11 cellular contexts compared by ENCODE assay signal in the genomic region with DNA sequence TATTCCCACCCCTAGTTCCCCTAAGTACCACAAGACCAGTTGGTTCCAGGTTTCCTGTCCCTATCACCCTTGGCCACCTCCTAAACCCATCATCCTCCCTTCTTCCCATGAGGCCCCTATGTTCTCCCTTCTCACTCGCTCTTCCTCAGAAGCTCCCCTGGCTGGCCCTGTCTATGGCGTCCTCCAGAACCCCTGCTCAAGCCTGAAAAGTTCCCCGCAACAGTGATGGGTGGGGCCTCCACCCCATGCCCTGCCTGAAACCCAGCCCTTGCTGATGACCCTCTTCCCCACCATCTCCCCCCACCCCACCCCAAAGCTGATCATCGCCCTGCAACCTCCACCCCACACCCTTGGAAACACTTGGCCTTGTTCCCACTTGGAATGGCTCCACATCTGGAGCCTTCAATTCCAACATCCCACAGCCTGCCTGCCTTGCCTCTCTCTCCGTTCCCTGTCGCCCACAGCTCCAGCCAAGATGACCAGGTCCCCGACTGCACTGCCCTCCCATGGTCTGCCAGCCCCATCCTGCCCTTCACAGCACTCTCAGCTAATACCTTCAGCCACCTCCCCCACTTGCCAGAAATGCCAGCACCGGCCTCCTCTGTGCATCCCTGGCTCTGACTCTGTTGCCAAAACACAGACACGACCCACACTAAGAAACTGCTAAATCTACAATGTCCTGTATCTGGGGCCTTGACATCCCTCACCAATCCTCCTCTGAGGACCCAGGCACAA. TPM values are rescaled to one million over a fixed set of nuclear protein-coding genes. Genes with fewer than 3 reads are reported as not detected.
DNase-seq lines count a peak whose midpoint lies in the region; ATAC-seq and TF ChIP-seq lines count a peak whose summit lies in the region.
"Had no signal": no experiment of that assay in that cellular context is flagged by ENCODE, and none has a peak within 500 bp of the region (broad histone marks: within the 10 kb centered on the region; RNA-seq: fewer than 3 reads in every experiment).

No MANE protein-coding gene starts in this region.

- peaks cover 8% of the 10 kb centered on the region for H4K20me1 ChIP-seq in smooth muscle cell (ENCODE audit: low read depth)

- H3K27ac Mint-ChIP-seq in activated CD8-positive, alpha-beta memory T cell treated with anti-CD3 and anti-CD28 coated beads, Interleukin-2, amount 10 ng/mL, durations not matched to agents 7 days and 5 days, result no peak overlapping the region
- peak overlapping the region; percentile 1 for H3K27ac Mint-ChIP-seq in activated T-helper 1 cell treated with anti-CD3 and anti-CD28 coated beads, Interleukin-12 subunit alpha, Interleukin-12 subunit beta, Interleukin-2, Interleukin-4 antibody, amounts not matched to agents 30 ng/mL and 10 ng/mL and 1 ng/mL, durations not matched to agents 14 hours and 24 hours and 36 hours

- no peaks in the 10 kb centered on the region for H3K9me3 Mint-ChIP-seq in activated CD8-positive, alpha-beta memory T cell treated with anti-CD3 and anti-CD28 coated beads, Interleukin-2, amount 10 ng/mL, durations not matched to agents 7 days and 5 days (ENCODE audit: low read depth)
- H3K9me3 Mint-ChIP-seq in activated T-helper 1 cell treated with anti-CD3 and anti-CD28 coated beads, Interleukin-12 subunit alpha, Interleukin-12 subunit beta, Interleukin-2, Interleukin-4 antibody, amounts not matched to agents 30 ng/mL and 10 ng/mL and 1 ng/mL, durations not matched to agents 14 hours and 24 hours and 36 hours, result no peaks in the 10 kb centered on the region

- H3K4me3 Mint-ChIP-seq in activated CD8-positive, alpha-beta memory T cell treated with anti-CD3 and anti-CD28 coated beads, Interleukin-2, amount 10 ng/mL, durations not matched to agents 7 days and 5 days, result no peak overlapping the region
- no peak overlapping the region for H3K4me3 Mint-ChIP-seq in activated T-helper 1 cell treated with anti-CD3 and anti-CD28 coated beads, Interleukin-12 subunit alpha, Interleukin-12 subunit beta, Interleukin-2, Interleukin-4 antibody, amounts not matched to agents 30 ng/mL and 10 ng/mL and 1 ng/mL, durations not matched to agents 14 hours and 24 hours and 36 hours

- no peaks in the 10 kb centered on the region for H3K79me2 ChIP-seq in smooth muscle cell (ENCODE audit: low read depth)

- no peaks in the 10 kb centered on the region for H3K9me3 ChIP-seq in smooth muscle cell (replicated peaks; ENCODE audit: low read depth)
- H3K9me3 ChIP-seq: left ventricle myocardium inferior had no signal

- CTCF ChIA-PET in activated CD8-positive, alpha-beta memory T cell treated with anti-CD3 and anti-CD28 coated beads, Interleukin-2, amount 10 ng/mL, durations not matched to agents 7 days and 5 days (lab: Charles Lee), result interaction anchor here (0.8 to 1.6 kb wide), 3 partner anchors 11 to 49 kb away, joined by 3 to 5 read pairs (median 5); a partner anchor contains a TSS

- H3K9ac ChIP-seq in smooth muscle cell (ENCODE audit: low read depth), result peak overlapping the region; percentile 73
- H3K9ac ChIP-seq: KMS-11 had no signal

- no peaks in the 10 kb centered on the region for H3K27me3 Mint-ChIP-seq in activated CD8-positive, alpha-beta memory T cell treated with anti-CD3 and anti-CD28 coated beads, Interleukin-2, amount 10 ng/mL, durations not matched to agents 7 days and 5 days
- no peaks in the 10 kb centered on the region for H3K27me3 Mint-ChIP-seq in activated T-helper 1 cell treated with anti-CD3 and anti-CD28 coated beads, Interleukin-12 subunit alpha, Interleukin-12 subunit beta, Interleukin-2, Interleukin-4 antibody, amounts not matched to agents 30 ng/mL and 10 ng/mL and 1 ng/mL, durations not matched to agents 14 hours and 24 hours and 36 hours (ENCODE audit: insufficient read depth)

- H3K27me3 ChIP-seq in smooth muscle cell (ENCODE audit: low read depth), result no peaks in the 10 kb centered on the region

- peaks cover 13% of the 10 kb centered on the region for H3K36me3 Mint-ChIP-seq in activated CD8-positive, alpha-beta memory T cell treated with anti-CD3 and anti-CD28 coated beads, Interleukin-2, amount 10 ng/mL, durations not matched to agents 7 days and 5 days
- H3K36me3 Mint-ChIP-seq in activated T-helper 1 cell treated with anti-CD3 and anti-CD28 coated beads, Interleukin-12 subunit alpha, Interleukin-12 subunit beta, Interleukin-2, Interleukin-4 antibody, amounts not matched to agents 30 ng/mL and 10 ng/mL and 1 ng/mL, durations not matched to agents 14 hours and 24 hours and 36 hours (ENCODE audit: low read depth), result peaks cover 29% of the 10 kb centered on the region

- peak; percentile 38 for DNase-seq in activated CD8-positive, alpha-beta memory T cell treated with anti-CD3 and anti-CD28 coated beads, Interleukin-2, amount 10 ng/mL, durations not matched to agents 7 days and 5 days
- DNase-seq in activated CD8-positive, alpha-beta memory T cell treated with anti-CD3 and anti-CD28 coated beads, Interleukin-2, amount 50 U/mL, for 4 hours, result no peak
- no peak for DNase-seq in activated T-helper 1 cell treated with anti-CD3 and anti-CD28 coated beads, Interleukin-12 subunit alpha, Interleukin-12 subunit beta, Interleukin-2, Interleukin-4 antibody, amounts not matched to agents 30 ng/mL and 10 ng/mL and 1 ng/mL, durations not matched to agents 14 hours and 24 hours and 36 hours (ENCODE audit: low spot score)
- DNase-seq in left colon (peak in 1 of 2 donors; percentile 58), smooth muscle cell (lab: John Stamatoyannopoulos, UW; ENCODE audit: unreplicated experiment) (no peak), activated gamma-delta T cell treated with Interleukin-2 at 50 U/mL for 16 hours (no peak), NCI-H774 (lab: John Stamatoyannopoulos, UW) (no peak)
- no peak for DNase-seq in central memory CD4-positive, alpha-beta T cell
- DNase-seq: left ventricle myocardium inferior, NCI-H2081 treated with DMSO at 0.1 percent for 48 hours had no signal

- intact Hi-C loops in activated T-helper 1 cell treated with anti-CD3 and anti-CD28 coated beads, Interleukin-12 subunit alpha, Interleukin-12 subunit beta, Interleukin-2, Interleukin-4 antibody, amounts not matched to agents 30 ng/mL and 10 ng/mL and 1 ng/mL, durations not matched to agents 14 hours and 24 hours and 36 hours (cut with micrococcal nuclease), result no loop called here
- intact Hi-C loops in left colon (cut with DNase I, micrococcal nuclease), result no loop called here

- 89% methylated on average over 9 of the region's 9 CpGs for WGBS in smooth muscle cell (ENCODE audit: low lambda C conversion rate)

- H3K4me1 ChIP-seq in smooth muscle cell (ENCODE audit: low read depth), result peaks cover 4% of the 10 kb centered on the region

- H3F3A ChIP-seq in smooth muscle cell (ENCODE audit: low read depth), result peaks cover 8% of the 10 kb centered on the region

- no peak for ATAC-seq in activated CD8-positive, alpha-beta memory T cell treated with anti-CD3 and anti-CD28 coated beads, Interleukin-2, amount 10 ng/mL, durations not matched to agents 7 days and 5 days
- ATAC-seq in left colon, result peak; percentile 46

- no peaks in the 10 kb centered on the region for H3K36me3 ChIP-seq in smooth muscle cell (ENCODE audit: low read depth)

- no peak overlapping the region for H2AFZ ChIP-seq in smooth muscle cell (ENCODE audit: low read depth)

- peak overlapping the region; percentile 52 for H3K4me2 ChIP-seq in smooth muscle cell
- H3K4me2 ChIP-seq: KMS-11 had no signal

- no peak overlapping the region for H3K4me3 ChIP-seq in smooth muscle cell
- H3K4me3 ChIP-seq: left ventricle myocardium inferior had no signal

- peak overlapping the region; percentile 96 for H3K27ac ChIP-seq in smooth muscle cell (ENCODE audit: low read depth)
- H3K27ac ChIP-seq: KMS-11, left ventricle myocardium inferior had no signal

- TF ChIP-seq CTCF in smooth muscle cell (IDR thresholded peaks at IDR 0.05; ENCODE audit: borderline replicate concordance, insufficient read depth, poor library complexity, severe bottlenecking), result no peak

- H3K4me1 Mint-ChIP-seq in activated CD8-positive, alpha-beta memory T cell treated with anti-CD3 and anti-CD28 coated beads, Interleukin-2, amount 10 ng/mL, durations not matched to agents 7 days and 5 days, result peaks cover 14% of the 10 kb centered on the region
- H3K4me1 Mint-ChIP-seq in activated T-helper 1 cell treated with anti-CD3 and anti-CD28 coated beads, Interleukin-12 subunit alpha, Interleukin-12 subunit beta, Interleukin-2, Interleukin-4 antibody, amounts not matched to agents 30 ng/mL and 10 ng/mL and 1 ng/mL, durations not matched to agents 14 hours and 24 hours and 36 hours (ENCODE audit: low read depth), result peaks cover 17% of the 10 kb centered on the region

RNA-seq across cellular contexts. Expression of a gene that starts 10.5 kb away (rescaled TPM):
- total RNA-seq in activated CD8-positive, alpha-beta memory T cell treated with anti-CD3 and anti-CD28 coated beads, Interleukin-2, amount 10 ng/mL, durations not matched to agents 7 days and 5 days, result 10 to 100 TPM; 30.3 to 47.8 TPM
- total RNA-seq in activated T-helper 1 cell treated with anti-CD3 and anti-CD28 coated beads, Interleukin-12 subunit alpha, Interleukin-12 subunit beta, Interleukin-2, Interleukin-4 antibody, amounts not matched to agents 30 ng/mL and 10 ng/mL and 1 ng/mL, durations not matched to agents 14 hours and 24 hours and 36 hours, result 18.6 and 21.6 TPM in 2 replicates
- total RNA-seq in left colon (10 to 100 TPM; 58.9 to 87.0 TPM), smooth muscle cell (3.7 and 9.2 TPM in 2 replicates)
- 6.3 and 8.4 TPM in 2 replicates for polyA plus RNA-seq in smooth muscle cell

RNA-seq across cellular contexts. Expression of a gene that starts 20.3 kb away (rescaled TPM):
- 10 to 100 TPM; 54.4 to 64.9 TPM for total RNA-seq in activated CD8-positive, alpha-beta memory T cell treated with anti-CD3 and anti-CD28 coated beads, Interleukin-2, amount 10 ng/mL, durations not matched to agents 7 days and 5 days
- total RNA-seq in activated T-helper 1 cell treated with anti-CD3 and anti-CD28 coated beads, Interleukin-12 subunit alpha, Interleukin-12 subunit beta, Interleukin-2, Interleukin-4 antibody, amounts not matched to agents 30 ng/mL and 10 ng/mL and 1 ng/mL, durations not matched to agents 14 hours and 24 hours and 36 hours, result 53.6 and 56.9 TPM in 2 replicates
- total RNA-seq in left colon, result 10 to 100 TPM; 31.5 to 37.5 TPM
- 24.0 and 30.4 TPM in 2 replicates for total RNA-seq in smooth muscle cell
- 36.6 and 40.4 TPM in 2 replicates for polyA plus RNA-seq in smooth muscle cell

RNA-seq across cellular contexts. Expression of a gene that starts 20.4 kb away (rescaled TPM):
- under 1 TPM; 0.14 to 0.44 TPM for total RNA-seq in activated CD8-positive, alpha-beta memory T cell treated with anti-CD3 and anti-CD28 coated beads, Interleukin-2, amount 10 ng/mL, durations not matched to agents 7 days and 5 days
- 0.39 and 0.70 TPM in 2 replicates for total RNA-seq in activated T-helper 1 cell treated with anti-CD3 and anti-CD28 coated beads, Interleukin-12 subunit alpha, Interleukin-12 subunit beta, Interleukin-2, Interleukin-4 antibody, amounts not matched to agents 30 ng/mL and 10 ng/mL and 1 ng/mL, durations not matched to agents 14 hours and 24 hours and 36 hours
- total RNA-seq in left colon (under 1 TPM in 1 of 2 donors, not detected in 1; 0.42 TPM), smooth muscle cell (not detected in 2 replicates)
- polyA plus RNA-seq in smooth muscle cell, result 0.26 and 1.2 TPM in 2 replicates

RNA-seq across cellular contexts. Expression of a gene that starts 30.0 kb away (rescaled TPM):
- 10 to 100 TPM; 28.1 to 33.8 TPM for total RNA-seq in activated CD8-positive, alpha-beta memory T cell treated with anti-CD3 and anti-CD28 coated beads, Interleukin-2, amount 10 ng/mL, durations not matched to agents 7 days and 5 days
- 24.5 and 26.3 TPM in 2 replicates for total RNA-seq in activated T-helper 1 cell treated with anti-CD3 and anti-CD28 coated beads, Interleukin-12 subunit alpha, Interleukin-12 subunit beta, Interleukin-2, Interleukin-4 antibody, amounts not matched to agents 30 ng/mL and 10 ng/mL and 1 ng/mL, durations not matched to agents 14 hours and 24 hours and 36 hours
- 10 to 100 TPM; 51.0 to 53.7 TPM for total RNA-seq in left colon
- 16.0 and 18.6 TPM in 2 replicates for total RNA-seq in smooth muscle cell
- polyA plus RNA-seq in smooth muscle cell, result 45.0 and 49.4 TPM in 2 replicates

RNA-seq across cellular contexts. Expression of a gene that starts 39.9 kb away (rescaled TPM):
- under 1 TPM in 1 of 2 experiments, not detected in 1; 0.12 TPM for total RNA-seq in activated CD8-positive, alpha-beta memory T cell treated with anti-CD3 and anti-CD28 coated beads, Interleukin-2, amount 10 ng/mL, durations not matched to agents 7 days and 5 days
- 0.05 and 0.12 TPM in 2 replicates for total RNA-seq in activated T-helper 1 cell treated with anti-CD3 and anti-CD28 coated beads, Interleukin-12 subunit alpha, Interleukin-12 subunit beta, Interleukin-2, Interleukin-4 antibody, amounts not matched to agents 30 ng/mL and 10 ng/mL and 1 ng/mL, durations not matched to agents 14 hours and 24 hours and 36 hours
- total RNA-seq in left colon (10 to 100 TPM in 1 of 2 donors, 1 to 10 TPM in 1; 4.4 to 20.5 TPM), smooth muscle cell (9.3 and 9.8 TPM in 2 replicates)
- 10.7 and 13.1 TPM in 2 replicates for polyA plus RNA-seq in smooth muscle cell
